In the genomic region with DNA sequence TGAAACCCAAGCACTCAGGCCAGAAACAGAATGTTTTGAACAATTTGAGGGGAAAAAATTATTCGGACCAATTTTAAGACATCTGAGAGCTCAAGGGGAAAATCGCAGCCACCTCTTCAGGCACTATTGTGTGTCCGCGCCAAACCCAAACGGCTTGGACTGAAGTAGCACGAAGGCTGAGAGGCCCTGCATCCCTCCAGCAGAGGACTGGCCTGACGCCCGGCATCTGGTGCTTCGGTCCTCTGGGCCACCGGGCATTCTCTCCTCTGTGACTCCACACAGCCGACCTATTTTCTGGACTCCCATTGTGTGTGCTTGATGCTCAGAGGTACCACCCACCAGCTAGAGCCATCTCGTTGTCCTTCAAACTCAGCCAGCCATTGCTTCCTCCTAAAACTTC, we compare ENCODE assay signal across 22 cellular contexts.
"Had no signal": no experiment of that assay in that cellular context is flagged by ENCODE, and none has a peak within 500 bp of the region (broad histone marks: within the 10 kb centered on the region; RNA-seq: fewer than 3 reads in every experiment).

No MANE protein-coding gene starts in this region.

- H3K4me1 Mint-ChIP-seq: activated naive CD8-positive, alpha-beta T cell treated with anti-CD3 and anti-CD28 coated beads, Interleukin-2, amount 50 U/mL, for 24 hours had no signal

- H3K36me3 Mint-ChIP-seq: natural killer cell treated with Interleukin-12 subunit alpha and Interleukin-12 subunit beta and Interleukin-15 and Interleukin-18, amount 100 ng/mL, for 72 hours had no signal

- H3K4me3 Mint-ChIP-seq: activated CD8-positive, alpha-beta T cell treated with anti-CD3 and anti-CD28 coated beads, Interleukin-2, amount 10 ng/mL, durations not matched to agents 7 days and 5 days; activated naive CD8-positive, alpha-beta T cell treated with anti-CD3 and anti-CD28 coated beads, Interleukin-2, amount 50 U/mL, for 24 hours; activated T-helper 1 cell treated with anti-CD3 and anti-CD28 coated beads, Interleukin-12 subunit alpha, Interleukin-12 subunit beta, Interleukin-2, Interleukin-4 antibody, amounts not matched to agents 30 ng/mL and 10 ng/mL and 1 ng/mL, durations not matched to agents 14 hours and 24 hours and 36 hours; dendritic cell treated with granulocyte-macrophage colony-stimulating factor and Interleukin-4, amounts not matched to agents 40 ng/mL and 50 ng/mL, for 4 days; natural killer cell treated with Interleukin-12 subunit alpha and Interleukin-12 subunit beta and Interleukin-15 and Interleukin-18, amount 100 ng/mL, for 72 hours had no signal

- H3K4me3 ChIP-seq: cardiac muscle cell, lung, pancreas, spleen, upper lobe of left lung had no signal

- H3K9me3 ChIP-seq: pancreas, spleen, upper lobe of left lung had no signal

- H3K27ac ChIP-seq: cardiac muscle cell, pancreas, spleen, upper lobe of left lung, WERI-Rb-1 had no signal

- ATAC-seq: activated CD8-positive, alpha-beta T cell treated with anti-CD3 and anti-CD28 coated beads, Interleukin-2, amount 10 ng/mL, durations not matched to agents 7 days and 5 days; activated naive CD8-positive, alpha-beta T cell treated with anti-CD3 and anti-CD28 coated beads, Interleukin-2, amount 50 U/mL, for 24 hours; SK-N-SH treated with all-trans-retinoic acid at 6 μM for 48 hours had no signal

- H3K27ac Mint-ChIP-seq: activated CD8-positive, alpha-beta T cell treated with anti-CD3 and anti-CD28 coated beads, Interleukin-2, amount 10 ng/mL, durations not matched to agents 7 days and 5 days; activated naive CD8-positive, alpha-beta T cell treated with anti-CD3 and anti-CD28 coated beads, Interleukin-2, amount 50 U/mL, for 24 hours; activated T-helper 1 cell treated with anti-CD3 and anti-CD28 coated beads, Interleukin-12 subunit alpha, Interleukin-12 subunit beta, Interleukin-2, Interleukin-4 antibody, amounts not matched to agents 30 ng/mL and 10 ng/mL and 1 ng/mL, durations not matched to agents 14 hours and 24 hours and 36 hours; dendritic cell treated with granulocyte-macrophage colony-stimulating factor and Interleukin-4, amounts not matched to agents 40 ng/mL and 50 ng/mL, for 4 days; natural killer cell treated with Interleukin-12 subunit alpha and Interleukin-12 subunit beta and Interleukin-15 and Interleukin-18, amount 100 ng/mL, for 72 hours had no signal

- H3K27me3 Mint-ChIP-seq: activated naive CD8-positive, alpha-beta T cell treated with anti-CD3 and anti-CD28 coated beads, Interleukin-2, amount 50 U/mL, for 24 hours; natural killer cell treated with Interleukin-12 subunit alpha and Interleukin-12 subunit beta and Interleukin-15 and Interleukin-18, amount 100 ng/mL, for 72 hours had no signal

- H3K9me3 Mint-ChIP-seq: activated naive CD8-positive, alpha-beta T cell treated with anti-CD3 and anti-CD28 coated beads, Interleukin-2, amount 50 U/mL, for 24 hours; activated T-helper 1 cell treated with anti-CD3 and anti-CD28 coated beads, Interleukin-12 subunit alpha, Interleukin-12 subunit beta, Interleukin-2, Interleukin-4 antibody, amounts not matched to agents 30 ng/mL and 10 ng/mL and 1 ng/mL, durations not matched to agents 14 hours and 24 hours and 36 hours; dendritic cell treated with granulocyte-macrophage colony-stimulating factor and Interleukin-4, amounts not matched to agents 40 ng/mL and 50 ng/mL, for 4 days; natural killer cell treated with Interleukin-12 subunit alpha and Interleukin-12 subunit beta and Interleukin-15 and Interleukin-18, amount 100 ng/mL, for 72 hours had no signal

- DNase-seq: activated CD4-positive, alpha-beta T cell treated with anti-CD3 and anti-CD28 coated beads, Interleukin-2, amount 50 U/mL, for 1 hour; activated CD4-positive, CD25-positive, alpha-beta regulatory T cell treated with anti-CD3 and anti-CD28 coated beads, Interleukin-2, amount 50 U/mL, for 72 hours; activated CD8-positive, alpha-beta T cell treated with anti-CD3 and anti-CD28 coated beads, Interleukin-2, amount 10 ng/mL, durations not matched to agents 7 days and 5 days; activated gamma-delta T cell; activated naive CD4-positive, alpha-beta T cell treated with anti-CD3 and anti-CD28 coated beads, Interleukin-2, amount 50 U/mL, for 16 hours; activated naive CD8-positive, alpha-beta T cell treated with anti-CD3 and anti-CD28 coated beads, Interleukin-2, amount 50 U/mL, for 24 hours; effector CD8-positive, alpha-beta T cell; foreskin melanocyte; islet precursor cell; spleen; stimulated activated CD4-positive, alpha-beta T cell treated with anti-CD3 and anti-CD28 coated beads, Interleukin-4, amount 100 ng/mL, for 1 hour; stimulated activated naive CD4-positive, alpha-beta T cell treated with Interleukin-2 at 50 U/mL for 16 hours; T-helper 1 cell; WERI-Rb-1 had no signal

- H3K27me3 ChIP-seq: cardiac muscle cell, pancreas, spleen, upper lobe of left lung had no signal

- H3K36me3 ChIP-seq: cardiac muscle cell, pancreas, spleen, upper lobe of left lung, WERI-Rb-1 had no signal
